16 cellular contexts compared by ENCODE assay signal in the genomic region with DNA sequence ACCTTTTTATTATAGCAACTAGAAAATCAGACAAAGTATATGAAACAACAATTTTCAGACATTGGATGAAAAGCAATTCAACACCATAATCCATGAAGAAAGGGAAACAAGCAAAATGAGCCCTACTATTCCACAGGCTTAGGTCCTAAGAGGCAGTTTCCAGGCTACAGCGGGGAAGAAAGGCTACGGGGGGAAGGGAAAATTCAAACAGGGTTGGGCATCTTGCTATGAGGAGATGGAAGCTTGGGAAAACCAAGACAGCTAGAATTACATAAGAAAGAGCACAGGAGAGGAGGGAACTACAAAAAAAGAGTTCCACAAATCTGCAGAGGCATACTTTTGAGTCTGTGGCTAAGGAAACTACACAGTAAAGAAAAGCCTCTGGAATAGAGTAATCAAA.
DNase-seq lines count a peak whose midpoint lies in the region; ATAC-seq and TF ChIP-seq lines count a peak whose summit lies in the region.
"Had no signal": no experiment of that assay in that cellular context is flagged by ENCODE, and none has a peak within 500 bp of the region (broad histone marks: within the 10 kb centered on the region; RNA-seq: fewer than 3 reads in every experiment).

No MANE protein-coding gene starts in this region.

- H3F3A ChIP-seq in smooth muscle cell (ENCODE audit: low read depth) = no peaks in the 10 kb centered on the region

- ATAC-seq in GM21360 (IDR thresholded peaks at IDR 0.05; ENCODE audit: unreplicated experiment) = no peak
- ATAC-seq: GM12878, HCT116 had no signal

- H3K27me3 ChIP-seq in NT2/D1 (ENCODE audit: insufficient read depth, insufficient read length) = no peaks in the 10 kb centered on the region
- H3K27me3 ChIP-seq in iPS-20b (ENCODE audit: insufficient read depth, low read length) = no peaks in the 10 kb centered on the region
- no peaks in the 10 kb centered on the region for H3K27me3 ChIP-seq in smooth muscle cell (ENCODE audit: low read depth)
- H3K27me3 ChIP-seq: BLaER1 had no signal

- WGBS in smooth muscle cell (ENCODE audit: low lambda C conversion rate) = 48% methylated on average over 2 of the region's 2 CpGs

- peak overlapping the region; percentile 4 for H2AFZ ChIP-seq in smooth muscle cell (ENCODE audit: low read depth)

- H3K36me3 ChIP-seq in NT2/D1 (ENCODE audit: insufficient read depth, insufficient read length, low read length) (no peaks in the 10 kb centered on the region), iPS-20b (ENCODE audit: insufficient read depth, low read depth, low read length) (no peaks in the 10 kb centered on the region), smooth muscle cell (ENCODE audit: low read depth) (no peaks in the 10 kb centered on the region)
- H3K36me3 ChIP-seq: BLaER1 had no signal

- no peaks in the 10 kb centered on the region for H3K79me2 ChIP-seq in smooth muscle cell (ENCODE audit: low read depth)

- H3K4me3 ChIP-seq in NT2/D1 (ENCODE audit: insufficient read length, low read depth) (no peak overlapping the region), iPS-20b (ENCODE audit: low read length) (peak overlapping the region; percentile 23), smooth muscle cell (no peak overlapping the region)
- H3K4me3 ChIP-seq: BLaER1, GM12878 had no signal

- no peak overlapping the region for H3K4me2 ChIP-seq in smooth muscle cell
- H3K4me2 ChIP-seq: BLaER1 had no signal

- no peak overlapping the region for H3K9ac ChIP-seq in NT2/D1 (ENCODE audit: insufficient read length, low read depth)
- peak overlapping the region; percentile 19; the same call in 1 of the 2 replicates for H3K9ac ChIP-seq in iPS-20b (ENCODE audit: low read depth, low read length)
- no peak overlapping the region for H3K9ac ChIP-seq in smooth muscle cell (ENCODE audit: low read depth)
- H3K9ac ChIP-seq: BLaER1 had no signal

- no peak for TF ChIP-seq CTCF in smooth muscle cell (IDR thresholded peaks at IDR 0.05; ENCODE audit: borderline replicate concordance, insufficient read depth, poor library complexity, severe bottlenecking)
- no peak for TF ChIP-seq CTCF in GM10266 (IDR thresholded peaks at IDR 0.05; ENCODE audit: control insufficient read depth, insufficient read depth, low read depth, missing control alignments)

- H4K20me1 ChIP-seq in smooth muscle cell (ENCODE audit: low read depth) = no peaks in the 10 kb centered on the region
- H4K20me1 ChIP-seq: BLaER1 had no signal

- H3K27ac ChIP-seq in iPS-20b (ENCODE audit: low read length) = no peak overlapping the region
- H3K27ac ChIP-seq in smooth muscle cell (ENCODE audit: low read depth) = no peak overlapping the region
- H3K27ac ChIP-seq: BLaER1 had no signal

- H3K9me3 ChIP-seq in NT2/D1 (ENCODE audit: insufficient read depth, low read length) = no peaks in the 10 kb centered on the region
- peaks cover 5% of the 10 kb centered on the region; the same call in 1 of the 2 replicates for H3K9me3 ChIP-seq in iPS-20b (ENCODE audit: insufficient read depth, low read depth, low read length)
- peaks cover 4% of the 10 kb centered on the region for H3K9me3 ChIP-seq in smooth muscle cell (replicated peaks; ENCODE audit: low read depth)

- H3K4me1 ChIP-seq in NT2/D1 (ENCODE audit: insufficient read depth, insufficient read length) (no peaks in the 10 kb centered on the region), iPS-20b (ENCODE audit: insufficient read depth, low read length) (peaks cover 11% of the 10 kb centered on the region), smooth muscle cell (ENCODE audit: low read depth) (peaks cover 6% of the 10 kb centered on the region)
- H3K4me1 ChIP-seq: BLaER1 had no signal

- DNase-seq in ELF-1 (ENCODE audit: low read depth, low spot score) (peak; percentile 21), NT2/D1 (ENCODE audit: low read depth, low spot score) (peak; percentile 71), smooth muscle cell (lab: John Stamatoyannopoulos, UW; ENCODE audit: unreplicated experiment) (no peak), GM10266 (ENCODE audit: extremely low spot score) (no peak)
- DNase-seq in stimulated activated CD4-positive, alpha-beta T cell treated with anti-CD3 and anti-CD28 coated beads, Interleukin-4, amount 100 ng/mL, for 24 hours = no peak
- DNase-seq: 8988T; CD4-positive, alpha-beta memory T cell; DMS153; DMS79; GF-D8; HFFc6 had no signal

Comparison
In these comparisons a context has a peak if more than half of its experiments do, and no peak if none do; other contexts are left out.
1. DNase-seq: peak in ELF-1 (single experiment) and NT2/D1 (single experiment); none in smooth muscle cell (single experiment), GM10266 (single experiment) and stimulated activated CD4-positive, alpha-beta T cell treated with anti-CD3 and anti-CD28 coated beads, Interleukin-4, amount 100 ng/mL, for 24 hours (single experiment).